ENCODE assay signal across 1 cellular context in the genomic region with DNA sequence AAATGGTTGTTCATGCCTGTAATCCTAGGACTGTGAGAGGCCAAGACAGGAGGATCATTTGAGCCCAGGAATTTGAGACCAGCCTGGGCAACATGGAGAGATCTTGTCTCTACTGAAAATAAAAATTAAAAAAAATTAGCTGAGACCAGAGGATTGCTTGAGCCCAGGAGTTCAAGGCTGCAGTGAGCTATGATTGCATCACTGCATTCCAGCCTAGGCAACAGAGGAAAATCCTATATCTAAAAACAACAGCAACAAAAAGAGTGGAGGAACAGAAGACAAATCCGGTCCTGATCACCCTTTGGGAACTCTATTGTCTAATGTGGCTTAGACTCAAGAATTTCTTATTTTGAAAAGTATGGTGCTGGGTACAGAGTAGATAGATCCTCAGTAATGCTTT.
TF ChIP-seq lines count a peak whose summit lies in the region.

No MANE protein-coding gene starts in this region.

TF ChIP-seq in HepG2, 621 proteins besides CTCF, POLR2A, EP300 and RAD21 (continued from another document and continues in another):
- TF ChIP-seq, protein P1, sequence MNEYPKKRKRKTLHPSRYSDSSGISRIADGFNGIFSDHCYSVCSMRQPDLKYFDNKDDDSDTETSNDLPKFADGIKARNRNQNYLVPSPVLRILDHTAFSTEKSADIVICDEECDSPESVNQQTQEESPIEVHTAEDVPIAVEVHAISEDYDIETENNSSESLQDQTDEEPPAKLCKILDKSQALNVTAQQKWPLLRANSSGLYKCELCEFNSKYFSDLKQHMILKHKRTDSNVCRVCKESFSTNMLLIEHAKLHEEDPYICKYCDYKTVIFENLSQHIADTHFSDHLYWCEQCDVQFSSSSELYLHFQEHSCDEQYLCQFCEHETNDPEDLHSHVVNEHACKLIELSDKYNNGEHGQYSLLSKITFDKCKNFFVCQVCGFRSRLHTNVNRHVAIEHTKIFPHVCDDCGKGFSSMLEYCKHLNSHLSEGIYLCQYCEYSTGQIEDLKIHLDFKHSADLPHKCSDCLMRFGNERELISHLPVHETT (CRISPR knock-in tag; conservative IDR thresholded peaks at IDR 0.05) = no peak
- TF ChIP-seq HOXA5 (CRISPR knock-in tag; IDR thresholded peaks at IDR 0.05) (no peak), SRSF1 (optimal IDR thresholded peaks at IDR 0.05; ENCODE audit: low read depth, low read length) (no peak), ZNF614 (CRISPR knock-in tag; IDR thresholded peaks at IDR 0.05; ENCODE audit: borderline replicate concordance) (no peak), RARA (CRISPR knock-in tag; IDR thresholded peaks at IDR 0.05) (peak; percentile 71), U2AF2 (IDR thresholded peaks at IDR 0.05; ENCODE audit: low read depth, low read length) (no peak), HHEX (CRISPR knock-in tag; IDR thresholded peaks at IDR 0.05) (no peak), HES4 (CRISPR knock-in tag; IDR thresholded peaks at IDR 0.05; ENCODE audit: borderline replicate concordance) (no peak), ZNF652 (CRISPR knock-in tag; IDR thresholded peaks at IDR 0.05; ENCODE audit: borderline replicate concordance, low read depth) (no peak), ARHGAP35 (CRISPR knock-in tag; IDR thresholded peaks at IDR 0.05; ENCODE audit: borderline replicate concordance) (no peak), ZNF75D (CRISPR knock-in tag; IDR thresholded peaks at IDR 0.05; ENCODE audit: borderline replicate concordance) (no peak), ZBTB20 (CRISPR knock-in tag; IDR thresholded peaks at IDR 0.05; ENCODE audit: borderline replicate concordance, low read depth) (no peak), CCAR2 (optimal IDR thresholded peaks at IDR 0.05; ENCODE audit: low read depth, low read length) (no peak), ARID2 (CRISPR knock-in tag; IDR thresholded peaks at IDR 0.05; ENCODE audit: borderline replicate concordance) (no peak), ZNF34 (CRISPR knock-in tag; IDR thresholded peaks at IDR 0.05; ENCODE audit: borderline replicate concordance) (no peak), ZNF337 (CRISPR knock-in tag; IDR thresholded peaks at IDR 0.05; ENCODE audit: borderline replicate concordance, low read depth) (no peak), SMARCE1 (IDR thresholded peaks at IDR 0.05; ENCODE audit: borderline replicate concordance) (no peak), MAZ (IDR thresholded peaks at IDR 0.05; ENCODE audit: borderline replicate concordance, low read depth, low read length) (no peak), MAZ (CRISPR knock-in tag; IDR thresholded peaks at IDR 0.05; ENCODE audit: low read depth) (no peak), ZNF569 (CRISPR knock-in tag; IDR thresholded peaks at IDR 0.05; ENCODE audit: borderline replicate concordance) (no peak), ZNF230 (CRISPR knock-in tag; IDR thresholded peaks at IDR 0.05) (no peak), ZNF430 (CRISPR knock-in tag; IDR thresholded peaks at IDR 0.05) (no peak), EHMT2 (IDR thresholded peaks at IDR 0.05; ENCODE audit: borderline replicate concordance, low read depth, low read length) (no peak), ZNF383 (CRISPR knock-in tag; IDR thresholded peaks at IDR 0.05; ENCODE audit: borderline replicate concordance) (no peak), ELF1 (CRISPR knock-in tag; IDR thresholded peaks at IDR 0.05) (no peak)
- TF ChIP-seq, protein P2, sequence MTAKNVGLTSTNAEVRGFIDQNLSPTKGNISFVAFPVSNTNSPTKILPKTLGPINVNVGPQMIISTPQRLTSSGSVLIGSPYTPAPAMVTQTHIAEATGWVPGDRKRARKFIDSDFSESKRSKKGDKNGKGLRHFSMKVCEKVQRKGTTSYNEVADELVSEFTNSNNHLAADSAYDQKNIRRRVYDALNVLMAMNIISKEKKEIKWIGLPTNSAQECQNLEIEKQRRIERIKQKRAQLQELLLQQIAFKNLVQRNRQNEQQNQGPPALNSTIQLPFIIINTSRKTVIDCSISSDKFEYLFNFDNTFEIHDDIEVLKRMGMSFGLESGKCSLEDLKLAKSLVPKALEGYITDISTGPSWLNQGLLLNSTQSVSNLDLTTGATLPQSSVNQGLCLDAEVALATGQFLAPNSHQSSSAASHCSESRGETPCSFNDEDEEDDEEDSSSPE (CRISPR knock-in tag; IDR thresholded peaks at IDR 0.05) = no peak
- TF ChIP-seq, protein P3, sequence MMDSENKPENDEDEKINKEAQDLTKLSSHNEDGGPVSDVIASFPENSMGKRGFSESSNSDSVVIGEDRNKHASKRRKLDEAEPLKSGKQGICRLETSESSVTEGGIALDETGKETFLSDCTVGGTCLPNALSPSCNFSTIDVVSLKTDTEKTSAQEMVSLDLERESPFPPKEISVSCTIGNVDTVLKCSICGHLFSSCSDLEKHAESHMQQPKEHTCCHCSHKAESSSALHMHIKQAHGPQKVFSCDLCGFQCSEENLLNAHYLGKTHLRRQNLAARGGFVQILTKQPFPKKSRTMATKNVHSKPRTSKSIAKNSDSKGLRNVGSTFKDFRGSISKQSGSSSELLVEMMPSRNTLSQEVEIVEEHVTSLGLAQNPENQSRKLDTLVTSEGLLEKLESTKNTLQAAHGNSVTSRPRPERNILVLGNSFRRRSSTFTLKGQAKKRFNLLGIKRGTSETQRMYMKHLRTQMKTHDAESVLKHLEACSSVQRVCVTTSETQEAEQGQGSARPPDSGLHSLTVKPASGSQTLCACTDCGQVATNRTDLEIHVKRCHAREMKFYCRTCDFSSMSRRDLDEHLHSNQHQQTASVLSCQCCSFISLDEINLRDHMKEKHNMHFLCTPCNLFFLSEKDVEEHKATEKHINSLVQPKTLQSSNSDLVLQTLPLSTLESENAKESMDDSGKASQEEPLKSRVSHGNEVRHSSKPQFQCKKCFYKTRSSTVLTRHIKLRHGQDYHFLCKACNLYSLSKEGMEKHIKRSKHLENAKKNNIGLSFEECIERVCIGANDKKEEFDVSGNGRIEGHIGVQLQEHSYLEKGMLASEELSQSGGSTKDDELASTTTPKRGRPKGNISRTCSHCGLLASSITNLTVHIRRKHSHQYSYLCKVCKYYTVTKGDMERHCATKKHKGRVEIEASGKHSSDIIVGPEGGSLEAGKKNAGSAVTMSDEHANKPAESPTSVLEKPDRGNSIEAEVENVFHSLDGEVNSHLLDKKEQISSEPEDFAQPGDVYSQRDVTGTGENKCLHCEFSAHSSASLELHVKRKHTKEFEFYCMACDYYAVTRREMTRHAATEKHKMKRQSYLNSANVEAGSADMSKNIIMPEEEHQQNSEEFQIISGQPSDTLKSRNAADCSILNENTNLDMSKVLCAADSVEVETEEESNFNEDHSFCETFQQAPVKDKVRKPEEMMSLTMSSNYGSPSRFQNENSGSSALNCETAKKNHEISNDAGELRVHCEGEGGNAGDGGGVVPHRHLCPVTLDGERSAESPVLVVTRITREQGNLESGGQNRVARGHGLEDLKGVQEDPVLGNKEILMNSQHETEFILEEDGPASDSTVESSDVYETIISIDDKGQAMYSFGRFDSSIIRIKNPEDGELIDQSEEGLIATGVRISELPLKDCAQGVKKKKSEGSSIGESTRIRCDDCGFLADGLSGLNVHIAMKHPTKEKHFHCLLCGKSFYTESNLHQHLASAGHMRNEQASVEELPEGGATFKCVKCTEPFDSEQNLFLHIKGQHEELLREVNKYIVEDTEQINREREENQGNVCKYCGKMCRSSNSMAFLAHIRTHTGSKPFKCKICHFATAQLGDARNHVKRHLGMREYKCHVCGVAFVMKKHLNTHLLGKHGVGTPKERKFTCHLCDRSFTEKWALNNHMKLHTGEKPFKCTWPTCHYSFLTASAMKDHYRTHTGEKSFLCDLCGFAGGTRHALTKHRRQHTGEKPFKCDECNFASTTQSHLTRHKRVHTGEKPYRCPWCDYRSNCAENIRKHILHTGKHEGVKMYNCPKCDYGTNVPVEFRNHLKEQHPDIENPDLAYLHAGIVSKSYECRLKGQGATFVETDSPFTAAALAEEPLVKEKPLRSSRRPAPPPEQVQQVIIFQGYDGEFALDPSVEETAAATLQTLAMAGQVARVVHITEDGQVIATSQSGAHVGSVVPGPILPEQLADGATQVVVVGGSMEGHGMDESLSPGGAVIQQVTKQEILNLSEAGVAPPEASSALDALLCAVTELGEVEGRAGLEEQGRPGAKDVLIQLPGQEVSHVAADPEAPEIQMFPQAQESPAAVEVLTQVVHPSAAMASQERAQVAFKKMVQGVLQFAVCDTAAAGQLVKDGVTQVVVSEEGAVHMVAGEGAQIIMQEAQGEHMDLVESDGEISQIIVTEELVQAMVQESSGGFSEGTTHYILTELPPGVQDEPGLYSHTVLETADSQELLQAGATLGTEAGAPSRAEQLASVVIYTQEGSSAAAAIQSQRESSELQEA (CRISPR knock-in tag; IDR thresholded peaks at IDR 0.05; ENCODE audit: not compliant biosample characterization) = no peak
- TF ChIP-seq, protein P4, sequence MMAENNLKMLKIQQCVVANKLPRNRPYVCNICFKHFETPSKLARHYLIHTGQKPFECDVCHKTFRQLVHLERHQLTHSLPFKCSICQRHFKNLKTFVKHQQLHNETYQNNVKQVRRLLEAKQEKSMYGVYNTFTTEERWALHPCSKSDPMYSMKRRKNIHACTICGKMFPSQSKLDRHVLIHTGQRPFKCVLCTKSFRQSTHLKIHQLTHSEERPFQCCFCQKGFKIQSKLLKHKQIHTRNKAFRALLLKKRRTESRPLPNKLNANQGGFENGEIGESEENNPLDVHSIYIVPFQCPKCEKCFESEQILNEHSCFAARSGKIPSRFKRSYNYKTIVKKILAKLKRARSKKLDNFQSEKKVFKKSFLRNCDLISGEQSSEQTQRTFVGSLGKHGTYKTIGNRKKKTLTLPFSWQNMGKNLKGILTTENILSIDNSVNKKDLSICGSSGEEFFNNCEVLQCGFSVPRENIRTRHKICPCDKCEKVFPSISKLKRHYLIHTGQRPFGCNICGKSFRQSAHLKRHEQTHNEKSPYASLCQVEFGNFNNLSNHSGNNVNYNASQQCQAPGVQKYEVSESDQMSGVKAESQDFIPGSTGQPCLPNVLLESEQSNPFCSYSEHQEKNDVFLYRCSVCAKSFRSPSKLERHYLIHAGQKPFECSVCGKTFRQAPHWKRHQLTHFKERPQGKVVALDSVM (CRISPR knock-in tag; IDR thresholded peaks at IDR 0.05) = peak; percentile 23; the same call in 1 of the 2 replicates
- TF ChIP-seq, protein P5, sequence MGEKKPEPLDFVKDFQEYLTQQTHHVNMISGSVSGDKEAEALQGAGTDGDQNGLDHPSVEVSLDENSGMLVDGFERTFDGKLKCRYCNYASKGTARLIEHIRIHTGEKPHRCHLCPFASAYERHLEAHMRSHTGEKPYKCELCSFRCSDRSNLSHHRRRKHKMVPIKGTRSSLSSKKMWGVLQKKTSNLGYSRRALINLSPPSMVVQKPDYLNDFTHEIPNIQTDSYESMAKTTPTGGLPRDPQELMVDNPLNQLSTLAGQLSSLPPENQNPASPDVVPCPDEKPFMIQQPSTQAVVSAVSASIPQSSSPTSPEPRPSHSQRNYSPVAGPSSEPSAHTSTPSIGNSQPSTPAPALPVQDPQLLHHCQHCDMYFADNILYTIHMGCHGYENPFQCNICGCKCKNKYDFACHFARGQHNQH (CRISPR knock-in tag; IDR thresholded peaks at IDR 0.05) = no peak
- TF ChIP-seq, protein P6, sequence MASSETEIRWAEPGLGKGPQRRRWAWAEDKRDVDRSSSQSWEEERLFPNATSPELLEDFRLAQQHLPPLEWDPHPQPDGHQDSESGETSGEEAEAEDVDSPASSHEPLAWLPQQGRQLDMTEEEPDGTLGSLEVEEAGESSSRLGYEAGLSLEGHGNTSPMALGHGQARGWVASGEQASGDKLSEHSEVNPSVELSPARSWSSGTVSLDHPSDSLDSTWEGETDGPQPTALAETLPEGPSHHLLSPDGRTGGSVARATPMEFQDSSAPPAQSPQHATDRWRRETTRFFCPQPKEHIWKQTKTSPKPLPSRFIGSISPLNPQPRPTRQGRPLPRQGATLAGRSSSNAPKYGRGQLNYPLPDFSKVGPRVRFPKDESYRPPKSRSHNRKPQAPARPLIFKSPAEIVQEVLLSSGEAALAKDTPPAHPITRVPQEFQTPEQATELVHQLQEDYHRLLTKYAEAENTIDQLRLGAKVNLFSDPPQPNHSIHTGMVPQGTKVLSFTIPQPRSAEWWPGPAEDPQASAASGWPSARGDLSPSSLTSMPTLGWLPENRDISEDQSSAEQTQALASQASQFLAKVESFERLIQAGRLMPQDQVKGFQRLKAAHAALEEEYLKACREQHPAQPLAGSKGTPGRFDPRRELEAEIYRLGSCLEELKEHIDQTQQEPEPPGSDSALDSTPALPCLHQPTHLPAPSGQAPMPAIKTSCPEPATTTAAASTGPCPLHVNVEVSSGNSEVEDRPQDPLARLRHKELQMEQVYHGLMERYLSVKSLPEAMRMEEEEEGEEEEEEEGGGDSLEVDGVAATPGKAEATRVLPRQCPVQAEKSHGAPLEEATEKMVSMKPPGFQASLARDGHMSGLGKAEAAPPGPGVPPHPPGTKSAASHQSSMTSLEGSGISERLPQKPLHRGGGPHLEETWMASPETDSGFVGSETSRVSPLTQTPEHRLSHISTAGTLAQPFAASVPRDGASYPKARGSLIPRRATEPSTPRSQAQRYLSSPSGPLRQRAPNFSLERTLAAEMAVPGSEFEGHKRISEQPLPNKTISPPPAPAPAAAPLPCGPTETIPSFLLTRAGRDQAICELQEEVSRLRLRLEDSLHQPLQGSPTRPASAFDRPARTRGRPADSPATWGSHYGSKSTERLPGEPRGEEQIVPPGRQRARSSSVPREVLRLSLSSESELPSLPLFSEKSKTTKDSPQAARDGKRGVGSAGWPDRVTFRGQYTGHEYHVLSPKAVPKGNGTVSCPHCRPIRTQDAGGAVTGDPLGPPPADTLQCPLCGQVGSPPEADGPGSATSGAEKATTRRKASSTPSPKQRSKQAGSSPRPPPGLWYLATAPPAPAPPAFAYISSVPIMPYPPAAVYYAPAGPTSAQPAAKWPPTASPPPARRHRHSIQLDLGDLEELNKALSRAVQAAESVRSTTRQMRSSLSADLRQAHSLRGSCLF (CRISPR knock-in tag; IDR thresholded peaks at IDR 0.05; ENCODE audit: borderline replicate concordance) = no peak
- TF ChIP-seq, protein P7, sequence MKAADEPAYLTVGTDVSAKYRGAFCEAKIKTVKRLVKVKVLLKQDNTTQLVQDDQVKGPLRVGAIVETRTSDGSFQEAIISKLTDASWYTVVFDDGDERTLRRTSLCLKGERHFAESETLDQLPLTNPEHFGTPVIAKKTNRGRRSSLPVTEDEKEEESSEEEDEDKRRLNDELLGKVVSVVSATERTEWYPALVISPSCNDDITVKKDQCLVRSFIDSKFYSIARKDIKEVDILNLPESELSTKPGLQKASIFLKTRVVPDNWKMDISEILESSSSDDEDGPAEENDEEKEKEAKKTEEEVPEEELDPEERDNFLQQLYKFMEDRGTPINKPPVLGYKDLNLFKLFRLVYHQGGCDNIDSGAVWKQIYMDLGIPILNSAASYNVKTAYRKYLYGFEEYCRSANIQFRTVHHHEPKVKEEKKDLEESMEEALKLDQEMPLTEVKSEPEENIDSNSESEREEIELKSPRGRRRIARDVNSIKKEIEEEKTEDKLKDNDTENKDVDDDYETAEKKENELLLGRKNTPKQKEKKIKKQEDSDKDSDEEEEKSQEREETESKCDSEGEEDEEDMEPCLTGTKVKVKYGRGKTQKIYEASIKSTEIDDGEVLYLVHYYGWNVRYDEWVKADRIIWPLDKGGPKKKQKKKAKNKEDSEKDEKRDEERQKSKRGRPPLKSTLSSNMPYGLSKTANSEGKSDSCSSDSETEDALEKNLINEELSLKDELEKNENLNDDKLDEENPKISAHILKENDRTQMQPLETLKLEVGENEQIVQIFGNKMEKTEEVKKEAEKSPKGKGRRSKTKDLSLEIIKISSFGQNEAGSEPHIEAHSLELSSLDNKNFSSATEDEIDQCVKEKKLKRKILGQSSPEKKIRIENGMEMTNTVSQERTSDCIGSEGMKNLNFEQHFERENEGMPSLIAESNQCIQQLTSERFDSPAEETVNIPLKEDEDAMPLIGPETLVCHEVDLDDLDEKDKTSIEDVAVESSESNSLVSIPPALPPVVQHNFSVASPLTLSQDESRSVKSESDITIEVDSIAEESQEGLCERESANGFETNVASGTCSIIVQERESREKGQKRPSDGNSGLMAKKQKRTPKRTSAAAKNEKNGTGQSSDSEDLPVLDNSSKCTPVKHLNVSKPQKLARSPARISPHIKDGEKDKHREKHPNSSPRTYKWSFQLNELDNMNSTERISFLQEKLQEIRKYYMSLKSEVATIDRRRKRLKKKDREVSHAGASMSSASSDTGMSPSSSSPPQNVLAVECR (CRISPR knock-in tag; IDR thresholded peaks at IDR 0.05; ENCODE audit: borderline replicate concordance) = no peak
